1 cellular context compared by ENCODE assay signal in the genomic region with DNA sequence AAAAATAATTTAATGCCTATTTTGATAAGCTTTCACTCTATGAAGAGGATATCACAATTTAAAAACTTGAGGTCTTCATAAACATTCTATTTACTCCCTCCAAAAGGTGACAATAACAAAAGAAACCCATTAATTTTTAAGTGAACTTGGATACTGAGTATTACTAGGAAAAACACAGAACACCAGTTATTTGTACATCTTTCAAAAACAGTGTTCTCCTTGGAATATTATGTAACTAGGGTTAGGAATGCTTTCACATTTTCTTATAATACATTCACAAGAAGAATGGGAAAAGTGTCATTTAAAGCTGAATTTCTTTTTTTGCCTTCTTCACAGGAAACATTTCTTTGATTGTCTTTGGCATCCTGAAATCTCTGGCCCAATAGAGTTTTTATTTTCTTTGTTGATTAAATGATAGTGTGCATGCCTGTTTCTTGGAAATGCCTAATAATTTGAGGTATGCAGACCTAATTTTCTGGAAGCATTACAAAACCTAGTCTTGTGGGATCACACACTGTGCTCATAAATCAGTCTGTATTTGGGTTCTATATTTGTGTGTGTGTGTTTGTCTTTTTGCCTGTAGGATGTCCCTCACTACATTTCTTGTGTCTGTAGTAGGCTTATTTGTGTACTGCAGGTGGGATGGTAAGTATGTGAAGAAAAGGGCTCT.
TF ChIP-seq lines count a peak whose summit lies in the region.

No MANE protein-coding gene starts in this region.

TF ChIP-seq in HCT116, 20 proteins besides CTCF, POLR2A, EP300 and RAD21 (continued from another document):
- TF ChIP-seq YY1 (IDR thresholded peaks at IDR 0.05; ENCODE audit: extremely low read depth, insufficient replicate concordance, low read depth, low read length) = no peak
- TF ChIP-seq MAX (IDR thresholded peaks at IDR 0.05) = no peak
- TF ChIP-seq POLR2AphosphoS5 (IDR thresholded peaks at IDR 0.05; ENCODE audit: low read depth, low read length) = no peak
- no peak for TF ChIP-seq ZFX (IDR thresholded peaks at IDR 0.05)
- no peak for TF ChIP-seq EGR1 (IDR thresholded peaks at IDR 0.05; ENCODE audit: low read depth)
- no peak for TF ChIP-seq FOSL1 (IDR thresholded peaks at IDR 0.05; ENCODE audit: low read depth)
- TF ChIP-seq EZH2phosphoT487 (IDR thresholded peaks at IDR 0.05; ENCODE audit: borderline replicate concordance) = no peak
- no peak for TF ChIP-seq JUND (IDR thresholded peaks at IDR 0.05)
- TF ChIP-seq SRF (IDR thresholded peaks at IDR 0.05; ENCODE audit: low read depth) = no peak
- no peak for TF ChIP-seq ELF1 (IDR thresholded peaks at IDR 0.05; ENCODE audit: borderline replicate concordance, low read depth)
